Comparison of ENCODE assay signal across 21 cellular contexts in the genomic region with DNA sequence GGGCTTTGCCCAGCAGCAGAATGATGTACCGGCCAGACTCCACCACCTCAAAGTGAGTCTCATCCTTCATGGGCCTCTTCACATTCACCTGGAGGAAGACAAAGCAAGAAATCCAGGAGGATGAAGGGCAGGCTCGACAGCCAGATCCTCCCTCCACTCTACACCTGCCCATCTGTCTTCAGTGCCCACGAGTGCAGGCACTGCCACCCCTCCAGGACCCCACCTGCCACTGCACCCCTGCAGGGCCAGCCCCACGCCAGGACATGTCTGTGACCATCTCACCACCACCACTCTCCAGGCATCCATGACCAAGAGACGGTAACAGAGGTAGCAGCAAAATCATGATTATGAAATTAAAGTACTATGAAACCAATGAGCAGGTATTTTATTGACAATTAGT.
"Had no signal": no experiment of that assay in that cellular context is flagged by ENCODE, and none has a peak within 500 bp of the region (broad histone marks: within the 10 kb centered on the region; RNA-seq: fewer than 3 reads in every experiment).

No MANE protein-coding gene starts in this region.

- H3K36me3 Mint-ChIP-seq: natural killer cell treated with Interleukin-12 subunit alpha and Interleukin-12 subunit beta and Interleukin-15 and Interleukin-18, amount 100 ng/mL, for 72 hours; neural progenitor cell had no signal

- H3K27ac Mint-ChIP-seq: natural killer cell treated with Interleukin-12 subunit alpha and Interleukin-12 subunit beta and Interleukin-15 and Interleukin-18, amount 100 ng/mL, for 72 hours had no signal

- H3K9me3 ChIP-seq: psoas muscle, vagina had no signal

- DNase-seq: cerebellar nuclear complex; effector CD4-positive, alpha-beta T cell; heart right ventricle; hypothalamus; midbrain; occipital lobe; psoas muscle; stimulated activated CD4-positive, alpha-beta T cell treated with anti-CD3 and anti-CD28 coated beads, Interleukin-12 subunit alpha, Interleukin-12 subunit beta, amount 100 ng/mL, for 4 hours; stimulated activated naive CD4-positive, alpha-beta T cell; stomach; trophoblast cell had no signal

- ATAC-seq: heart right ventricle; left lobe of liver; natural killer cell treated with Interleukin-12 subunit alpha and Interleukin-12 subunit beta and Interleukin-15 and Interleukin-18, amount 100 ng/mL, for 72 hours; psoas muscle; sciatic nerve had no signal

- H3K9ac ChIP-seq: neural progenitor cell, parathyroid adenoma had no signal

- H2AFZ ChIP-seq: neural progenitor cell, parathyroid adenoma had no signal

- H3K79me2 ChIP-seq: parathyroid adenoma had no signal

- H3K4me2 ChIP-seq: neural progenitor cell had no signal

- H3K36me3 ChIP-seq: neural progenitor cell, stomach, vagina had no signal

- H3K27ac ChIP-seq: heart right ventricle, neural progenitor cell, parathyroid adenoma, psoas muscle, skin epidermis, stomach, vagina had no signal

- FAIRE-seq: colon, frontal cortex, islet of Langerhans had no signal

- H3K4me1 ChIP-seq: neural progenitor cell, parathyroid adenoma, psoas muscle, stomach, vagina had no signal

- H3K4me3 ChIP-seq: heart right ventricle, neural progenitor cell, psoas muscle, skin epidermis, stomach, vagina had no signal

- H3K4me3 Mint-ChIP-seq: natural killer cell treated with Interleukin-12 subunit alpha and Interleukin-12 subunit beta and Interleukin-15 and Interleukin-18, amount 100 ng/mL, for 72 hours; neural progenitor cell had no signal

- H3K9me3 Mint-ChIP-seq: natural killer cell treated with Interleukin-12 subunit alpha and Interleukin-12 subunit beta and Interleukin-15 and Interleukin-18, amount 100 ng/mL, for 72 hours had no signal

- H3K27me3 ChIP-seq: heart right ventricle, neural progenitor cell, stomach, vagina had no signal
